1 cellular context compared by ENCODE assay signal in genomic region chr9:87787735-87788134, GRCh38.
TF ChIP-seq lines count a peak whose summit lies in the region.

No MANE protein-coding gene starts in this region.

TF ChIP-seq in K562, 482 proteins besides CTCF, POLR2A, EP300 and RAD21:
- TF ChIP-seq DPF2 (IDR thresholded peaks at IDR 0.05) (peak; percentile 58), ATF1 (CRISPR knock-in tag; IDR thresholded peaks at IDR 0.05) (no peak), ATF1 (tag; IDR thresholded peaks at IDR 0.05) (0 out of 2 replicates have a peak, but pooled peaks have one; percentile 18), CEBPG (CRISPR knock-in tag; IDR thresholded peaks at IDR 0.05) (peak; percentile 57), CEBPG (tag; conservative IDR thresholded peaks at IDR 0.05 in 1 of 2, IDR thresholded peaks at IDR 0.05 in 1 of 2) (peak in 1 of 2 experiments; percentile 60; a peak in 1 of 4 replicates), CBX8 (IDR thresholded peaks at IDR 0.05; ENCODE audit: borderline replicate concordance, extremely low read depth, low read depth, low read length, poor library complexity, severe bottlenecking) (no peak), CEBPB (tag; IDR thresholded peaks at IDR 0.05) (peak; percentile 80), MCM5 (IDR thresholded peaks at IDR 0.05; ENCODE audit: low read depth) (no peak), MYBL2 (IDR thresholded peaks at IDR 0.05; ENCODE audit: low read depth) (no peak), MYBL2 (CRISPR knock-in tag; IDR thresholded peaks at IDR 0.05; ENCODE audit: borderline replicate concordance) (no peak), POLR3G (IDR thresholded peaks at IDR 0.05; ENCODE audit: extremely low read depth, insufficient read length, insufficient replicate concordance) (no peak), JUND (IDR thresholded peaks at IDR 0.05; ENCODE audit: borderline replicate concordance, low read depth, low read length) (peak; percentile 29; the same call in 1 of the 2 replicates), JUND (tag; IDR thresholded peaks at IDR 0.05; ENCODE audit: borderline replicate concordance, low read depth, low read length) (peak; percentile 9; the same call in 1 of the 3 replicates), RCOR1 (IDR thresholded peaks at IDR 0.05; ENCODE audit: borderline replicate concordance in 1 of 2, low read depth in 2 of 2, low read length in 2 of 2) (peak in 1 of 2 experiments; percentile 54; a peak in 1 of 4 replicates), ZNF431 (CRISPR knock-in tag; IDR thresholded peaks at IDR 0.05) (no peak), MLX (CRISPR knock-in tag; conservative IDR thresholded peaks at IDR 0.05) (no peak), HDAC6 (IDR thresholded peaks at IDR 0.05; ENCODE audit: low read depth, low read length) (no peak), MYC (IDR thresholded peaks at IDR 0.05; ENCODE audit: low read depth, low read length) (0 out of 2 replicates have a peak, but pooled peaks have one; percentile 34), MYC (CRISPR knock-in tag; IDR thresholded peaks at IDR 0.05; ENCODE audit: borderline replicate concordance, low read depth) (no peak)
- TF ChIP-seq, protein P1, sequence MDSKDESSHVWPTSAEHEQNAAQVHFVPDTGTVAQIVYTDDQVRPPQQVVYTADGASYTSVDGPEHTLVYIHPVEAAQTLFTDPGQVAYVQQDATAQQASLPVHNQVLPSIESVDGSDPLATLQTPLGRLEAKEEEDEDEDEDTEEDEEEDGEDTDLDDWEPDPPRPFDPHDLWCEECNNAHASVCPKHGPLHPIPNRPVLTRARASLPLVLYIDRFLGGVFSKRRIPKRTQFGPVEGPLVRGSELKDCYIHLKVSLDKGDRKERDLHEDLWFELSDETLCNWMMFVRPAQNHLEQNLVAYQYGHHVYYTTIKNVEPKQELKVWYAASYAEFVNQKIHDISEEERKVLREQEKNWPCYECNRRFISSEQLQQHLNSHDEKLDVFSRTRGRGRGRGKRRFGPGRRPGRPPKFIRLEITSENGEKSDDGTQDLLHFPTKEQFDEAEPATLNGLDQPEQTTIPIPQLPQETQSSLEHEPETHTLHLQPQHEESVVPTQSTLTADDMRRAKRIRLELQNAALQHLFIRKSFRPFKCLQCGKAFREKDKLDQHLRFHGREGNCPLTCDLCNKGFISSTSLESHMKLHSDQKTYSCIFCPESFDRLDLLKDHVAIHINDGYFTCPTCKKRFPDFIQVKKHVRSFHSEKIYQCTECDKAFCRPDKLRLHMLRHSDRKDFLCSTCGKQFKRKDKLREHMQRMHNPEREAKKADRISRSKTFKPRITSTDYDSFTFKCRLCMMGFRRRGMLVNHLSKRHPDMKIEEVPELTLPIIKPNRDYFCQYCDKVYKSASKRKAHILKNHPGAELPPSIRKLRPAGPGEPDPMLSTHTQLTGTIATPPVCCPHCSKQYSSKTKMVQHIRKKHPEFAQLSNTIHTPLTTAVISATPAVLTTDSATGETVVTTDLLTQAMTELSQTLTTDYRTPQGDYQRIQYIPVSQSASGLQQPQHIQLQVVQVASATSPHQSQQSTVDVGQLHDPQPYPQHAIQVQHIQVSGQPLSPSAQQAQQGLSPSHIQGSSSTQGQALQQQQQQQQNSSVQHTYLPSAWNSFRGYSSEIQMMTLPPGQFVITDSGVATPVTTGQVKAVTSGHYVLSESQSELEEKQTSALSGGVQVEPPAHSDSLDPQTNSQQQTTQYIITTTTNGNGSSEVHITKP (IDR thresholded peaks at IDR 0.05; ENCODE audit: partially characterized antibody), result peak; percentile 10
- TF ChIP-seq, protein P2, sequence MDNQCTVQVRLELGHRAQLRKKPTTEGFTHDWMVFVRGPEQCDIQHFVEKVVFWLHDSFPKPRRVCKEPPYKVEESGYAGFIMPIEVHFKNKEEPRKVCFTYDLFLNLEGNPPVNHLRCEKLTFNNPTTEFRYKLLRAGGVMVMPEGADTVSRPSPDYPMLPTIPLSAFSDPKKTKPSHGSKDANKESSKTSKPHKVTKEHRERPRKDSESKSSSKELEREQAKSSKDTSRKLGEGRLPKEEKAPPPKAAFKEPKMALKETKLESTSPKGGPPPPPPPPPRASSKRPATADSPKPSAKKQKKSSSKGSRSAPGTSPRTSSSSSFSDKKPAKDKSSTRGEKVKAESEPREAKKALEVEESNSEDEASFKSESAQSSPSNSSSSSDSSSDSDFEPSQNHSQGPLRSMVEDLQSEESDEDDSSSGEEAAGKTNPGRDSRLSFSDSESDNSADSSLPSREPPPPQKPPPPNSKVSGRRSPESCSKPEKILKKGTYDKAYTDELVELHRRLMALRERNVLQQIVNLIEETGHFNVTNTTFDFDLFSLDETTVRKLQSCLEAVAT (IDR thresholded peaks at IDR 0.05), result peak in 1 of 2 experiments; percentile 72; a peak in 2 of 4 replicates
- TF ChIP-seq, protein P3, sequence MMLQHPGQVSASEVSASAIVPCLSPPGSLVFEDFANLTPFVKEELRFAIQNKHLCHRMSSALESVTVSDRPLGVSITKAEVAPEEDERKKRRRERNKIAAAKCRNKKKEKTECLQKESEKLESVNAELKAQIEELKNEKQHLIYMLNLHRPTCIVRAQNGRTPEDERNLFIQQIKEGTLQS (IDR thresholded peaks at IDR 0.05), result peak; percentile 70
- TF ChIP-seq, protein P3 (CRISPR knock-in tag; conservative IDR thresholded peaks at IDR 0.05), result no peak
